26 cellular contexts compared by ENCODE assay signal in genomic region chr7:200704-201103, GRCh38. TPM values are rescaled to one million over a fixed set of nuclear protein-coding genes. Genes with fewer than 3 reads are reported as not detected.
DNase-seq lines count a peak whose midpoint lies in the region; ATAC-seq, FAIRE-seq and TF ChIP-seq lines count a peak whose summit lies in the region.
"Had no signal": no experiment of that assay in that cellular context is flagged by ENCODE, and none has a peak within 500 bp of the region (broad histone marks: within the 10 kb centered on the region; RNA-seq: fewer than 3 reads in every experiment).

No MANE protein-coding gene starts in this region.

- no peak overlapping the region for H3K27ac ChIP-seq in cardiac muscle cell
- H3K27ac ChIP-seq in small intestine (ENCODE audit: low read depth in 1 of 2, low read length in 1 of 2) = no peak overlapping the region
- H3K27ac ChIP-seq: epithelial cell of prostate, heart right ventricle, skin epidermis, stomach, tibial artery had no signal

- H3K4me1 ChIP-seq in cardiac muscle cell (ENCODE audit: low read depth) = no peaks in the 10 kb centered on the region
- H3K4me1 ChIP-seq in small intestine (ENCODE audit: control insufficient read depth in 2 of 2, insufficient read depth in 1 of 2, low read depth in 1 of 2, low read length in 1 of 2) = peaks cover 0 to 2% of the 10 kb centered on the region in 2 donors
- H3K4me1 ChIP-seq: HAP-1 had no signal

- ATAC-seq in Right ventricle myocardium inferior (no peak), GM21786 (IDR thresholded peaks at IDR 0.05; ENCODE audit: unreplicated experiment) (no peak), GM18867 (IDR thresholded peaks at IDR 0.05; ENCODE audit: unreplicated experiment) (no peak)
- ATAC-seq: activated naive CD8-positive, alpha-beta T cell treated with anti-CD3 and anti-CD28 coated beads, Interleukin-2, amount 50 U/mL, for 24 hours; heart right ventricle; T-helper 17 cell had no signal

- no peaks in the 10 kb centered on the region for H3K9me3 Mint-ChIP-seq in brain
- H3K9me3 Mint-ChIP-seq: activated naive CD8-positive, alpha-beta T cell treated with anti-CD3 and anti-CD28 coated beads, Interleukin-2, amount 50 U/mL, for 24 hours had no signal

- peaks cover 61% of the 10 kb centered on the region for H3K4me1 Mint-ChIP-seq in brain
- H3K4me1 Mint-ChIP-seq: activated naive CD8-positive, alpha-beta T cell treated with anti-CD3 and anti-CD28 coated beads, Interleukin-2, amount 50 U/mL, for 24 hours had no signal

- WGBS in small intestine, 3 donors = 81 to 88% (median 83%) methylated on average over 9 to 10 of the region's 10 CpGs

- H3K36me3 ChIP-seq in cardiac muscle cell (no peaks in the 10 kb centered on the region), kidney epithelial cell (ENCODE audit: control insufficient read depth, insufficient read depth, low read length) (peaks cover 9% of the 10 kb centered on the region), small intestine (ENCODE audit: control insufficient read depth in 2 of 2, insufficient read depth in 2 of 2, low read length in 2 of 2) (peaks cover 11 to 17% of the 10 kb centered on the region in 2 donors)

- no peaks in the 10 kb centered on the region for H3K9me3 ChIP-seq in cardiac muscle cell (ENCODE audit: low read depth)
- H3K9me3 ChIP-seq in small intestine (ENCODE audit: control insufficient read depth, low read depth) = no peaks in the 10 kb centered on the region
- H3K9me3 ChIP-seq: HAP-1, heart right ventricle, stomach, tibial artery had no signal

- H3K4me3 Mint-ChIP-seq in brain = no peak overlapping the region
- H3K4me3 Mint-ChIP-seq: activated naive CD8-positive, alpha-beta T cell treated with anti-CD3 and anti-CD28 coated beads, Interleukin-2, amount 50 U/mL, for 24 hours; T-helper 17 cell had no signal

- TF ChIP-seq CTCF in cardiac muscle cell (IDR thresholded peaks at IDR 0.05; ENCODE audit: low read depth, low read length) = peak; percentile 5
- TF ChIP-seq CTCF in brain (conservative IDR thresholded peaks at IDR 0.05) = peak; percentile 38 to 48
- peak; percentile 29 for TF ChIP-seq CTCF in kidney epithelial cell (IDR thresholded peaks at IDR 0.05; ENCODE audit: insufficient read depth, low read length, poor library complexity, severe bottlenecking)

- no peak for FAIRE-seq in small intestine (lab: Jason Lieb, UNC)

- DNase-seq in cardiac muscle cell (ENCODE audit: low read depth in 1 of 2, low spot score in 1 of 2) (no peak), Right ventricle myocardium inferior (ENCODE audit: missing footprints) (no peak), kidney epithelial cell (ENCODE audit: low read depth) (no peak), small intestine (peak; percentile 8), T-helper 1 cell (no peak)
- DNase-seq: activated gamma-delta T cell; activated naive CD8-positive, alpha-beta T cell treated with anti-CD3 and anti-CD28 coated beads, Interleukin-2, amount 50 U/mL, for 24 hours; activated T-cell treated with anti-CD3 and anti-CD28 coated beads, Interleukin-2, amount 50 U/mL, for 1 hour; DMS79; effector CD4-positive, alpha-beta T cell; GF-D8; heart right ventricle; NCI-H1105 treated with DMSO at 0.1 percent for 48 hours; NCI-H2029; NCI-H526; stimulated activated CD4-positive, alpha-beta T cell treated with anti-CD3 and anti-CD28 coated beads, Interleukin-1b, Interleukin-23, amount 100 ng/mL, for 48 hours; stimulated activated CD8-positive, alpha-beta memory T cell treated with anti-CD3 and anti-CD28 coated beads, Interleukin-4, amount 100 ng/mL, for 48 hours; stomach; T-helper 17 cell; tibial artery had no signal

- H3K27me3 ChIP-seq in cardiac muscle cell (no peaks in the 10 kb centered on the region), kidney epithelial cell (ENCODE audit: control insufficient read depth, insufficient read depth, low read length) (no peaks in the 10 kb centered on the region), small intestine (ENCODE audit: control insufficient read depth in 2 of 2, insufficient read depth in 2 of 2, low read length in 2 of 2) (no peaks in the 10 kb centered on the region)
- H3K27me3 ChIP-seq: heart right ventricle, stomach, tibial artery had no signal

- peaks cover 76% of the 10 kb centered on the region for H3K36me3 Mint-ChIP-seq in brain

- H3K4me3 ChIP-seq in cardiac muscle cell (no peak overlapping the region), kidney epithelial cell (ENCODE audit: low read depth, low read length) (no peak overlapping the region), small intestine (ENCODE audit: low read depth in 1 of 2, low read length in 2 of 2) (no peak overlapping the region)
- H3K4me3 ChIP-seq: HAP-1, heart right ventricle, skin epidermis, stomach, tibial artery had no signal

- intact Hi-C loops in Right ventricle myocardium inferior (cut with DNase I) = no loop called here

- H3K27ac Mint-ChIP-seq in brain = peak overlapping the region in 3 of 5 experiments; percentile 53 to 93 (median 77)
- H3K27ac Mint-ChIP-seq: activated naive CD8-positive, alpha-beta T cell treated with anti-CD3 and anti-CD28 coated beads, Interleukin-2, amount 50 U/mL, for 24 hours; T-helper 17 cell had no signal

- H3K27me3 Mint-ChIP-seq in brain = no peaks in the 10 kb centered on the region

RNA-seq across cellular contexts. Expression of gene FAM20C, which starts 8.3 kb away (rescaled TPM):
- total RNA-seq in cardiac muscle cell (15.0 and 15.7 TPM in 2 replicates), Right ventricle myocardium inferior (26.1 TPM), kidney epithelial cell (39.1 and 43.3 TPM in 2 replicates)
- polyA plus RNA-seq in cardiac muscle cell (3.6 and 4.9 TPM in 2 replicates), brain (ENCODE audit: insufficient read depth, low read depth, low replicate concordance) (20.8 TPM), small intestine (10 to 100 TPM; 19.7 to 35.1 (median 29.1) TPM)
